Comparison of ENCODE assay signal across 16 cellular contexts in genomic region chr22:39710380-39711117, GRCh38.
"Had no signal": no experiment of that assay in that cellular context is flagged by ENCODE, and none has a peak within 500 bp of the region (broad histone marks: within the 10 kb centered on the region; RNA-seq: fewer than 3 reads in every experiment).

No MANE protein-coding gene starts in this region.

- H3K9me3 ChIP-seq: ascending aorta, gastroesophageal sphincter, prostate gland, sigmoid colon, tibial nerve, uterus had no signal

- H3K4me3 ChIP-seq: ascending aorta, gastroesophageal sphincter, prostate gland, sigmoid colon, tibial nerve, uterus had no signal

- H3K4me1 ChIP-seq: ascending aorta, prostate gland, sigmoid colon, tibial nerve, uterus had no signal

- H3K27ac ChIP-seq: ascending aorta, epithelial cell of prostate, gastroesophageal sphincter, prostate gland, sigmoid colon, tibial nerve, uterus had no signal

- FAIRE-seq: bronchial epithelial cell, islet of Langerhans had no signal

- H3K27me3 ChIP-seq: ascending aorta, uterus had no signal

- H3K36me3 ChIP-seq: ascending aorta, gastroesophageal sphincter, prostate gland, sigmoid colon, tibial nerve, uterus had no signal

- ATAC-seq: activated naive CD8-positive, alpha-beta T cell treated with anti-CD3 and anti-CD28 coated beads, Interleukin-2, amount 50 U/mL, for 24 hours; gastroesophageal sphincter had no signal

- DNase-seq: activated CD4-positive, alpha-beta T cell treated with anti-CD3 and anti-CD28 coated beads, Interleukin-2, amount 50 U/mL, for 48 hours; activated naive CD4-positive, alpha-beta T cell treated with anti-CD3 and anti-CD28 coated beads for 36 hours; activated naive CD8-positive, alpha-beta T cell treated with anti-CD3 and anti-CD28 coated beads, Interleukin-2, amount 50 U/mL, for 24 hours; activated T-cell treated with anti-CD3 and anti-CD28 coated beads, Interleukin-2, amount 50 U/mL, for 1 hour; occipital lobe; sigmoid colon; stimulated activated CD4-positive, alpha-beta T cell treated with anti-CD3 and anti-CD28 coated beads, Interleukin-12 subunit alpha, Interleukin-12 subunit beta, amount 100 ng/mL, for 4 hours; stimulated activated CD4-positive, alpha-beta T cell treated with anti-CD3 and anti-CD28 coated beads, Interleukin-2, amount 100 ng/mL, for 24 hours; uterus had no signal
